ENCODE assay signal across 24 cellular contexts in the genomic region with DNA sequence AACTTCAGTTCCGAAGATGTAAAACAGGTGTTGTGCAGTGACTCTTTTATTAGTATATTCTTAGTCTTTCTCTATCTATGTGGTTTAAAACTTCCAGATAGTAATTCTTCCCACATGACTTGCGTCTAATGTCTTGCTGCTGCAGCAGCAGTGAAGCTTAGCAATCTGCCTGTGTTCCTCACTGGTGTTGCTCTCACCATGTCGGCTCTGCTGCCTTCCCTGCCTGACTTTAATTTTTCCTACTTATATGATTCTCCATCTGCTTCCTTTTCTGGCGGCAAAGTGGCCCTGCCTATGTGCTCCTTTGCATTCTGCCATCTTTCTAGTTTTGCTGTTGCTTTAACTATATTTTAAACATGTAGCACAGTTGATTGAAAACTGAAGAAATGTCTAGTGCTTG.
"Had no signal": no experiment of that assay in that cellular context is flagged by ENCODE, and none has a peak within 500 bp of the region (broad histone marks: within the 10 kb centered on the region; RNA-seq: fewer than 3 reads in every experiment).

No MANE protein-coding gene starts in this region.

- H3K4me1 ChIP-seq: esophagus muscularis mucosa, lower lobe of right lung, sigmoid colon, testis, upper lobe of left lung had no signal

- H3K36me3 Mint-ChIP-seq: activated naive CD8-positive, alpha-beta T cell treated with anti-CD3 and anti-CD28 coated beads for 36 hours; naive B cell; stimulated activated naive B cell treated with anti-CD40 and anti-IgM and Interleukin-4, amounts not matched to agents 10 μg/mL and 1 μg/mL and 100 μg/mL, for 72 hours; WTC11 had no signal

- H3K4me3 Mint-ChIP-seq: activated CD4-positive, alpha-beta T cell treated with anti-CD3 and anti-CD28 coated beads for 36 hours; activated naive CD8-positive, alpha-beta T cell treated with anti-CD3 and anti-CD28 coated beads for 36 hours; activated T-cell treated with anti-CD3 and anti-CD28 coated beads, Interleukin-2, amount 50 U/mL, for 4 hours; naive B cell; neural crest cell; stimulated activated naive B cell treated with anti-CD40 and anti-IgM and Interleukin-4, amounts not matched to agents 10 μg/mL and 1 μg/mL and 100 μg/mL, for 72 hours; WTC11 had no signal

- H3K27me3 ChIP-seq: esophagus muscularis mucosa, sigmoid colon, testis, upper lobe of left lung had no signal

- H3K9me3 Mint-ChIP-seq: neural crest cell, WTC11 had no signal

- DNase-seq: activated CD4-positive, alpha-beta T cell treated with anti-CD3 and anti-CD28 coated beads for 36 hours; activated CD4-positive, alpha-beta T cell treated with anti-CD3 and anti-CD28 coated beads, Interleukin-2, amount 50 U/mL, for 4 hours; activated CD8-positive, alpha-beta memory T cell treated with anti-CD3 and anti-CD28 coated beads for 24 hours; activated CD8-positive, alpha-beta memory T cell treated with anti-CD3 and anti-CD28 coated beads, Interleukin-2, amount 50 U/mL, for 48 hours; activated naive CD4-positive, alpha-beta T cell treated with Interleukin-2 at 50 U/mL for 16 hours; activated naive CD8-positive, alpha-beta T cell treated with anti-CD3 and anti-CD28 coated beads for 36 hours; activated T-cell treated with anti-CD3 and anti-CD28 coated beads, Interleukin-2, amount 50 U/mL, for 4 hours; head of caudate nucleus; lower lobe of right lung; mesendoderm; naive B cell; retina; sigmoid colon; stimulated activated CD4-positive, alpha-beta T cell treated with anti-CD3 and anti-CD28 coated beads, Interleukin-2, amount 100 ng/mL, for 48 hours; stimulated activated CD8-positive, alpha-beta memory T cell treated with anti-CD3 and anti-CD28 coated beads, Interleukin-4, amount 100 ng/mL, for 48 hours; stimulated activated naive B cell treated with anti-CD40 and anti-IgM and Interleukin-4, amounts not matched to agents 10 μg/mL and 1 μg/mL and 100 μg/mL, for 72 hours; T-helper 9 cell; testis; upper lobe of left lung had no signal

- H3K27ac Mint-ChIP-seq: activated CD4-positive, alpha-beta T cell treated with anti-CD3 and anti-CD28 coated beads for 36 hours; activated naive CD8-positive, alpha-beta T cell treated with anti-CD3 and anti-CD28 coated beads for 36 hours; naive B cell; progenitor cell of endocrine pancreas; stimulated activated naive B cell treated with anti-CD40 and anti-IgM and Interleukin-4, amounts not matched to agents 10 μg/mL and 1 μg/mL and 100 μg/mL, for 72 hours; WTC11 had no signal

- H3K4me3 ChIP-seq: coronary artery, esophagus muscularis mucosa, lower lobe of right lung, sigmoid colon, testis, upper lobe of left lung had no signal

- H3K4me1 Mint-ChIP-seq: activated CD4-positive, alpha-beta T cell treated with anti-CD3 and anti-CD28 coated beads for 36 hours; activated naive CD8-positive, alpha-beta T cell treated with anti-CD3 and anti-CD28 coated beads for 36 hours; naive B cell; neural crest cell; stimulated activated naive B cell treated with anti-CD40 and anti-IgM and Interleukin-4, amounts not matched to agents 10 μg/mL and 1 μg/mL and 100 μg/mL, for 72 hours had no signal

- H3K27me3 Mint-ChIP-seq: activated CD4-positive, alpha-beta T cell treated with anti-CD3 and anti-CD28 coated beads for 36 hours; activated naive CD8-positive, alpha-beta T cell treated with anti-CD3 and anti-CD28 coated beads for 36 hours; naive B cell; stimulated activated naive B cell treated with anti-CD40 and anti-IgM and Interleukin-4, amounts not matched to agents 10 μg/mL and 1 μg/mL and 100 μg/mL, for 72 hours had no signal

- ATAC-seq: activated CD4-positive, alpha-beta T cell treated with anti-CD3 and anti-CD28 coated beads for 36 hours; activated T-cell treated with anti-CD3 and anti-CD28 coated beads, Interleukin-2, amount 50 U/mL, for 4 hours; lower lobe of right lung; stimulated activated naive B cell treated with anti-CD40 and anti-IgM and Interleukin-4, amounts not matched to agents 10 μg/mL and 1 μg/mL and 100 μg/mL, for 72 hours; WTC11 had no signal

- H3K36me3 ChIP-seq: esophagus muscularis mucosa, lower lobe of right lung, sigmoid colon, upper lobe of left lung had no signal

- H3K9me3 ChIP-seq: esophagus muscularis mucosa, lower lobe of right lung, sigmoid colon, testis, upper lobe of left lung had no signal

- H3K27ac ChIP-seq: coronary artery, esophagus muscularis mucosa, lower lobe of right lung, sigmoid colon, testis, upper lobe of left lung had no signal
